ENCODE assay signal across 2 cellular contexts in the genomic region with DNA sequence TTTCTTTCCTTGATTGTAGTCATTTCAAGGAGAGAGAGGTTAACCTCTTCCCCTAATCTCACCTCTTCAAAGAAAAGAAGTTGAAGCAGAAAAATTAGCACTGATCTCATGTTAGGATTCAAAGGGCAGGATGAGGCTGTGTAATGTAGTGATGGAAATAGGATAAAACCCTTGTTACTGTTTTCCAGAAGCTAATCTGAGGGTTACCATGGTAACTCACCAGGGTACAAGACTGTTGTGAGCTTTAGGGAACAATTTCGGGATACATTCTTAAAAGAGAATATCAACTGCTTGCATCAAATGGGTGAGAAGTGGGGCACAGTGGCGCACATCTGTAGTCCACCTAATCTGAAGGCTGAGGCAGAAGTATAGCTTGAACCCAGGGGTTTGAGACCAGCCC.
TF ChIP-seq lines count a peak whose summit lies in the region.

No MANE protein-coding gene starts in this region.

TF ChIP-seq in WTC11, 78 proteins besides CTCF, POLR2A, EP300 and RAD21:
- no peak for TF ChIP-seq GABPB1 (CRISPR knock-in tag; IDR thresholded peaks at IDR 0.05)
- no peak for TF ChIP-seq TEAD1 (CRISPR knock-in tag; IDR thresholded peaks at IDR 0.05)
- no peak for TF ChIP-seq ZNF219 (CRISPR knock-in tag; IDR thresholded peaks at IDR 0.05; ENCODE audit: borderline replicate concordance)

TF ChIP-seq in H1, 55 proteins besides CTCF, POLR2A, EP300 and RAD21:
- TF ChIP-seq FOSL1 (IDR thresholded peaks at IDR 0.05; ENCODE audit: insufficient read depth, low read depth, low read length) (no peak), EZH2 (IDR thresholded peaks at IDR 0.05; ENCODE audit: low read depth, low read length, severe bottlenecking) (no peak), GTF2F1 (IDR thresholded peaks at IDR 0.05; ENCODE audit: borderline replicate concordance, low read depth, low read length) (no peak), RBBP5 (IDR thresholded peaks at IDR 0.05; ENCODE audit: borderline replicate concordance, low read depth, low read length) (no peak), TAF7 (optimal IDR thresholded peaks at IDR 0.05; ENCODE audit: borderline replicate concordance, low read depth, low read length) (no peak), SP4 (IDR thresholded peaks at IDR 0.05; ENCODE audit: low read length) (no peak)
